27 cellular contexts compared by ENCODE assay signal in the genomic region with DNA sequence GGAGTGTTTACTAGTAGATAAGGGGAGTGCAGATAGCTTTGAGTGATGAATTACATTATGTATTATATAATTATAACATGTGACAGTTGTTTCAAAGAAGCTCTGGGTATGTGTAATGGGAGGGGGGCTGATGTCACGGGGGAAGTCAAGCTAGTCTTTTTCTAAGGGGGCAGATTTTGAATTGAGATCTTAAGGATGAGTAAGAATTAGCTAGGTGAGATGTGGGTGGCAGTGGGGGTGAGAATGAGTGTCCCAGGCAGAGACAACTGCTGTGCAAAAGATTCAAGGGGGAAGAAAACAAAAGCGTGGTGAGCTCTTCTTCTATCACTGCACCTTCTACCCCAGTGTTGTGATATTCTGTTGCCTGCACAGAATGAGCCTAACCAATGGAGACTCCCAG. TPM values are rescaled to one million over a fixed set of nuclear protein-coding genes. Genes with fewer than 3 reads are reported as not detected.
"Had no signal": no experiment of that assay in that cellular context is flagged by ENCODE, and none has a peak within 500 bp of the region (broad histone marks: within the 10 kb centered on the region; RNA-seq: fewer than 3 reads in every experiment).

No MANE protein-coding gene starts in this region.

- ATAC-seq: effector memory CD8-positive, alpha-beta T cell; esophagus mucosa; foreskin keratinocyte; gastroesophageal sphincter; left cardiac atrium; left lung; left ventricle myocardium superior; lower lobe of right lung; mucosa of descending colon had no signal

- H3K9me3 Mint-ChIP-seq: dendritic cell treated with granulocyte-macrophage colony-stimulating factor and Interleukin-4, amounts not matched to agents 40 ng/mL and 50 ng/mL, for 4 days; endodermal cell had no signal

- H3K4me1 Mint-ChIP-seq: immature natural killer cell, mesothelial cell of epicardium had no signal

- H3K27ac ChIP-seq: colonic mucosa, epithelial cell of prostate, esophagus squamous epithelium, foreskin keratinocyte, gastroesophageal sphincter, hepatocyte, left lung, lower lobe of right lung had no signal

- DNase-seq: colonic mucosa; cortex of kidney; effector CD8-positive, alpha-beta T cell; effector memory CD8-positive, alpha-beta T cell; endodermal cell; erythroblast; esophagus squamous epithelium; foreskin keratinocyte; immature natural killer cell; left cardiac atrium; left lung; left ventricle myocardium superior; lower lobe of right lung; mesenchymal stem cell; mucosa of descending colon had no signal

- H3K36me3 Mint-ChIP-seq: immature natural killer cell, mesothelial cell of epicardium had no signal

- H3K27ac Mint-ChIP-seq: dendritic cell treated with granulocyte-macrophage colony-stimulating factor and Interleukin-4, amounts not matched to agents 40 ng/mL and 50 ng/mL, for 4 days; effector memory CD8-positive, alpha-beta T cell; endodermal cell; immature natural killer cell; mesothelial cell of epicardium had no signal

- H3K4me3 Mint-ChIP-seq: dendritic cell treated with granulocyte-macrophage colony-stimulating factor and Interleukin-4, amounts not matched to agents 40 ng/mL and 50 ng/mL, for 4 days; effector memory CD8-positive, alpha-beta T cell; endodermal cell; immature natural killer cell; mesothelial cell of epicardium had no signal

- H3K27me3 Mint-ChIP-seq: dendritic cell treated with granulocyte-macrophage colony-stimulating factor and Interleukin-4, amounts not matched to agents 40 ng/mL and 50 ng/mL, for 4 days; effector memory CD8-positive, alpha-beta T cell had no signal

RNA-seq across cellular contexts. Expression of a gene that starts 21.2 kb away (rescaled TPM):
- total RNA-seq: chondrocyte, dermis microvascular lymphatic vessel endothelial cell, esophagus mucosa, esophagus squamous epithelium, foreskin keratinocyte, lower lobe of right lung, lung microvascular endothelial cell, mesenteric fat pad, myocyte had no signal
- polyA plus RNA-seq: foreskin keratinocyte, immature natural killer cell, keratinocyte had no signal
